Comparison of ENCODE assay signal across 21 cellular contexts in the genomic region with DNA sequence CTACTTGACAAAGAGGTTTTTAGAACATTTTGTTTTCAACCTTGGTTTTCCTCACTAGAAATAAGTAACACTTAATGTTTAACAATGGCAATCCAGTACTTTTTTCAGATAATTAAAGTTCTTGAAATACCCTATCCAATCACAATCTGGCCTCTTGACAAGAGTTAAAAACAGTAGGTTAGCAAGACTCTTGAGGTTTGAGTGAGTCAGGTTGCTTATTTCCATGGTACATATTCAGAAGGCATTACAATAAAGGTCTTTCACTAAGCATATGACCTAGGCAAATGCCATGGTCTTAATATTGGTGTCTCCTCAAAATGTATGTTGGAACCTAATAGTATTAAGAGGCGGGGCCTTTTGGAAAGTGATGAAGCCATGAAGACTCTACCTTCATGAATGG. TPM values are rescaled to one million over a fixed set of nuclear protein-coding genes. Genes with fewer than 3 reads are reported as not detected.
"Had no signal": no experiment of that assay in that cellular context is flagged by ENCODE, and none has a peak within 500 bp of the region (broad histone marks: within the 10 kb centered on the region; RNA-seq: fewer than 3 reads in every experiment).

No MANE protein-coding gene starts in this region.

- H3K36me3 Mint-ChIP-seq: activated naive CD4-positive, alpha-beta T cell treated with anti-CD3 and anti-CD28 coated beads, Interleukin-2, amount 10 ng/mL, durations not matched to agents 7 days and 5 days; immature natural killer cell; naive B cell; type B pancreatic cell had no signal

- H3K4me3 ChIP-seq: mucosa of descending colon, right atrium auricular region, stomach, testis had no signal

- DNase-seq: activated CD4-positive, alpha-beta T cell treated with anti-CD3 and anti-CD28 coated beads, Interleukin-2, amount 10 ng/mL, durations not matched to agents 24 days and 14 days; activated CD8-positive, alpha-beta memory T cell treated with anti-CD3 and anti-CD28 coated beads, Interleukin-2, amount 50 U/mL, for 48 hours; activated effector memory CD4-positive, alpha-beta T cell treated with Interleukin-2 at 50 U/mL for 16 hours; activated naive CD4-positive, alpha-beta T cell treated with anti-CD3 and anti-CD28 coated beads, Interleukin-2, amount 10 ng/mL, durations not matched to agents 7 days and 5 days; activated T-cell treated with anti-CD3 and anti-CD28 coated beads, Interleukin-2, amount 50 U/mL, for 48 hours; effector CD4-positive, alpha-beta T cell; immature natural killer cell; kidney glomerular epithelial cell; mesenchymal stem cell; mucosa of descending colon; naive B cell; stimulated activated CD4-positive, alpha-beta T cell treated with anti-CD3 and anti-CD28 coated beads, Interleukin-2, amount 100 ng/mL, for 24 hours; stomach; T1000; testis had no signal

- H3K27me3 ChIP-seq: right atrium auricular region, stomach, testis had no signal

- H3K4me3 Mint-ChIP-seq: activated CD4-positive, alpha-beta T cell treated with anti-CD3 and anti-CD28 coated beads, Interleukin-2, amount 10 ng/mL, durations not matched to agents 24 days and 14 days; activated naive CD4-positive, alpha-beta T cell treated with anti-CD3 and anti-CD28 coated beads, Interleukin-2, amount 10 ng/mL, durations not matched to agents 7 days and 5 days; neural crest cell; type B pancreatic cell had no signal

- H3K27ac Mint-ChIP-seq: activated CD4-positive, alpha-beta T cell treated with anti-CD3 and anti-CD28 coated beads, Interleukin-2, amount 10 ng/mL, durations not matched to agents 24 days and 14 days; activated naive CD4-positive, alpha-beta T cell treated with anti-CD3 and anti-CD28 coated beads, Interleukin-2, amount 10 ng/mL, durations not matched to agents 7 days and 5 days; progenitor cell of endocrine pancreas; type B pancreatic cell had no signal

- H3K9me3 Mint-ChIP-seq: activated CD4-positive, alpha-beta T cell treated with anti-CD3 and anti-CD28 coated beads, Interleukin-2, amount 10 ng/mL, durations not matched to agents 24 days and 14 days; activated naive CD4-positive, alpha-beta T cell treated with anti-CD3 and anti-CD28 coated beads, Interleukin-2, amount 10 ng/mL, durations not matched to agents 7 days and 5 days; immature natural killer cell; type B pancreatic cell had no signal

- H3K36me3 ChIP-seq: right atrium auricular region, stomach had no signal

- ATAC-seq: esophagus mucosa had no signal

- H3K27me3 Mint-ChIP-seq: activated naive CD4-positive, alpha-beta T cell treated with anti-CD3 and anti-CD28 coated beads, Interleukin-2, amount 10 ng/mL, durations not matched to agents 7 days and 5 days; naive B cell; progenitor cell of endocrine pancreas; type B pancreatic cell had no signal

- H3K4me1 Mint-ChIP-seq: neural crest cell had no signal

RNA-seq across cellular contexts. Expression of a gene that starts 5.6 kb away (rescaled TPM):
- total RNA-seq: activated CD4-positive, alpha-beta T cell treated with anti-CD3 and anti-CD28 coated beads, Interleukin-2, amount 10 ng/mL, durations not matched to agents 24 days and 14 days; astrocyte; esophagus mucosa; neural crest cell had no signal
